ENCODE assay signal across 18 cellular contexts in genomic region chr1:209491496-209491895, GRCh38.
DNase-seq lines count a peak whose midpoint lies in the region; ATAC-seq and TF ChIP-seq lines count a peak whose summit lies in the region.
"Had no signal": no experiment of that assay in that cellular context is flagged by ENCODE, and none has a peak within 500 bp of the region (broad histone marks: within the 10 kb centered on the region; RNA-seq: fewer than 3 reads in every experiment).

No MANE protein-coding gene starts in this region.

- ATAC-seq in GM23338 (no peak), GM21576 (IDR thresholded peaks at IDR 0.05; ENCODE audit: unreplicated experiment) (no peak)
- ATAC-seq: A549; CD8-positive, alpha-beta T cell; GM12878 had no signal

- H3K4ac ChIP-seq in mesendoderm (ENCODE audit: low read depth, low read length): peak overlapping the region; percentile 90
- no peak overlapping the region for H3K4ac ChIP-seq in neuronal stem cell (ENCODE audit: low read length)

- peaks cover 15% of the 10 kb centered on the region for H3K4me1 Mint-ChIP-seq in GM23338
- H3K4me1 Mint-ChIP-seq: B cell had no signal

- H4K8ac ChIP-seq in mesendoderm (ENCODE audit: low read depth, low read length): peak overlapping the region; percentile 57
- H4K8ac ChIP-seq in neuronal stem cell (ENCODE audit: low read depth, low read length): no peak overlapping the region

- peak overlapping the region; percentile 100 for H3K18ac ChIP-seq in mesendoderm (ENCODE audit: low read length)
- no peak overlapping the region for H3K18ac ChIP-seq in neuronal stem cell (ENCODE audit: low read length)

- H3K79me1 ChIP-seq in mesendoderm (ENCODE audit: low read length): no peaks in the 10 kb centered on the region
- H3K79me1 ChIP-seq in neuronal stem cell (ENCODE audit: low read depth, low read length): peaks cover 2% of the 10 kb centered on the region

- H3K4me3 Mint-ChIP-seq in GM23338: no peak overlapping the region
- H3K4me3 Mint-ChIP-seq: B cell; CD4-positive, alpha-beta T cell; CD8-positive, alpha-beta T cell had no signal

- H3K4me2 ChIP-seq in GM23338 (no peak overlapping the region), OCI-LY3 (ENCODE audit: low read length) (peak overlapping the region; percentile 52; the same call in 1 of the 2 replicates), mesendoderm (ENCODE audit: low read length) (no peak overlapping the region), neuronal stem cell (ENCODE audit: insufficient read depth, low read length, poor library complexity, severe bottlenecking) (no peak overlapping the region)
- H3K4me2 ChIP-seq: A549; BLaER1 treated with 17β-estradiol and CSF1 and Interleukin-3, amounts not matched to agents 10 nM and 100 nM had no signal

- no CpG with 5 or more reads among the region's 1 CpG for WGBS in mesendoderm (ENCODE audit: extremely low coverage, insufficient coverage, low lambda C conversion rate)
- no CpG with 5 or more reads among the region's 1 CpG for WGBS in neuronal stem cell (ENCODE audit: extremely low coverage in 2 of 2, insufficient read length in 2 of 2, insufficient replicate concordance in 1 of 2), 2 donors

- TF ChIP-seq CTCF in GM23338 (conservative IDR thresholded peaks at IDR 0.05; ENCODE audit: low read depth in 2 of 2) (no peak), OCI-LY3 (IDR thresholded peaks at IDR 0.05; ENCODE audit: low read depth, low read length) (no peak)

- H3K27me3 Mint-ChIP-seq in GM23338 (ENCODE audit: insufficient read depth, low read depth, poor library complexity): no peaks in the 10 kb centered on the region
- H3K27me3 Mint-ChIP-seq: B cell had no signal

- H3K36me3 ChIP-seq in GM23338 (ENCODE audit: insufficient read depth) (no peaks in the 10 kb centered on the region; the same call in 1 of the 2 replicates), OCI-LY3 (replicated peaks; ENCODE audit: low read depth, low read length) (peaks cover 5% of the 10 kb centered on the region), mesendoderm (ENCODE audit: control insufficient read depth, insufficient read depth, low read length) (no peaks in the 10 kb centered on the region), neuronal stem cell (replicated peaks in 1 of 2; ENCODE audit: control insufficient read depth in 2 of 2, insufficient read depth in 2 of 2, low read length in 2 of 2) (no peaks in the 10 kb centered on the region)
- H3K36me3 ChIP-seq: BLaER1 treated with 17β-estradiol and CSF1 and Interleukin-3, amounts not matched to agents 10 nM and 100 nM had no signal

- H3K56ac ChIP-seq in mesendoderm (ENCODE audit: low read length): peak overlapping the region; percentile 80

- DNase-seq in GM23338 (ENCODE audit: low spot score) (no peak), mesendoderm (peak; percentile 65), kidney tubule cell (ENCODE audit: low spot score) (no peak), neuronal stem cell (ENCODE audit: low spot score) (no peak)
- DNase-seq: AML-193; Caco-2; Calu3; CD4-positive, alpha-beta T cell; CD8-positive, alpha-beta T cell; DMS79 treated with DMSO at 0.1 percent for 48 hours had no signal

- H3K23ac ChIP-seq in mesendoderm (ENCODE audit: low read length) (no peak overlapping the region), neuronal stem cell (ENCODE audit: low read depth, low read length, poor library complexity) (no peak overlapping the region)

- H4K5ac ChIP-seq in mesendoderm (ENCODE audit: low read length): no peak overlapping the region

- peaks cover 9% of the 10 kb centered on the region; the same call in 2 of the 3 replicates for H3K9me3 Mint-ChIP-seq in GM23338
- H3K9me3 Mint-ChIP-seq: CD4-positive, alpha-beta T cell had no signal

- H2BK120ac ChIP-seq in mesendoderm (ENCODE audit: low read depth, low read length) (peak overlapping the region; percentile 35), neuronal stem cell (ENCODE audit: low read depth, low read length) (no peak overlapping the region)

- no peaks in the 10 kb centered on the region for H3K27me3 ChIP-seq in GM23338 (ENCODE audit: insufficient read depth)
- no peaks in the 10 kb centered on the region for H3K27me3 ChIP-seq in OCI-LY3 (ENCODE audit: low read depth, low read length)
- H3K27me3 ChIP-seq in mesendoderm (ENCODE audit: insufficient read depth, low read length, poor library complexity): no peaks in the 10 kb centered on the region
- H3K27me3 ChIP-seq in neuronal stem cell (ENCODE audit: control insufficient read depth in 3 of 3, insufficient read depth in 3 of 3, low read depth in 1 of 3, low read length in 3 of 3): peaks cover 0 to 3% (median 0%) of the 10 kb centered on the region in 3 experiments
- H3K27me3 ChIP-seq: BLaER1 treated with 17β-estradiol and CSF1 and Interleukin-3, amounts not matched to agents 10 nM and 100 nM had no signal

- no peaks in the 10 kb centered on the region for H3F3A ChIP-seq in GM23338 (replicated peaks; ENCODE audit: low read depth)

- no peak overlapping the region for H2BK15ac ChIP-seq in mesendoderm (replicated peaks; ENCODE audit: low read depth)
- no peak overlapping the region for H2BK15ac ChIP-seq in neuronal stem cell (ENCODE audit: low read length)

- no peak overlapping the region for H2BK12ac ChIP-seq in neuronal stem cell (ENCODE audit: low read length)

- H3K4me3 ChIP-seq in GM23338 (no peak overlapping the region), OCI-LY3 (ENCODE audit: low read length) (no peak overlapping the region), mesendoderm (ENCODE audit: low read length) (no peak overlapping the region), neuronal stem cell (ENCODE audit: low read length in 2 of 2) (no peak overlapping the region)
- H3K4me3 ChIP-seq: A549; BLaER1 treated with 17β-estradiol and CSF1 and Interleukin-3, amounts not matched to agents 10 nM and 100 nM; GM12878 had no signal

- H3K4me1 ChIP-seq in GM23338 (ENCODE audit: insufficient read depth) (0 out of 2 replicates have a peak, but pooled peaks cover 7% of the 10 kb centered on the region), OCI-LY3 (ENCODE audit: low read length) (peaks cover 24% of the 10 kb centered on the region), mesendoderm (ENCODE audit: control insufficient read depth, low read depth, low read length) (peaks cover 18% of the 10 kb centered on the region), neuronal stem cell (ENCODE audit: control insufficient read depth in 2 of 2, insufficient read depth in 1 of 2, low read depth in 1 of 2, low read length in 2 of 2) (peaks cover 0 to 2% of the 10 kb centered on the region in 2 donors)
- H3K4me1 ChIP-seq: A549; BLaER1 treated with 17β-estradiol and CSF1 and Interleukin-3, amounts not matched to agents 10 nM and 100 nM; Caco-2 had no signal

- no peaks in the 10 kb centered on the region for H3K79me2 ChIP-seq in GM23338 (replicated peaks; ENCODE audit: insufficient read depth)
- no peaks in the 10 kb centered on the region for H3K79me2 ChIP-seq in OCI-LY3 (ENCODE audit: low read length)
- no peaks in the 10 kb centered on the region for H3K79me2 ChIP-seq in mesendoderm (ENCODE audit: control insufficient read depth, insufficient read depth, low read length)

- no peak overlapping the region for H4K91ac ChIP-seq in neuronal stem cell (ENCODE audit: low read depth, low read length, poor library complexity)

- H3K9me2 ChIP-seq in GM23338 (ENCODE audit: insufficient read depth): no peaks in the 10 kb centered on the region

- no peak overlapping the region for H3K27ac Mint-ChIP-seq in GM23338
- H3K27ac Mint-ChIP-seq: B cell; CD4-positive, alpha-beta T cell; CD8-positive, alpha-beta T cell had no signal

- H2AK5ac ChIP-seq in mesendoderm (ENCODE audit: low read length) (no peak overlapping the region), neuronal stem cell (ENCODE audit: low read depth, low read length) (no peak overlapping the region)

- peak overlapping the region; percentile 11; the same call in 1 of the 2 replicates for H2AFZ ChIP-seq in GM23338
- no peak overlapping the region for H2AFZ ChIP-seq in OCI-LY3 (ENCODE audit: low read depth, low read length)
- H2AFZ ChIP-seq in neuronal stem cell (ENCODE audit: low read length): no peak overlapping the region

- H3K9ac ChIP-seq in OCI-LY3 (ENCODE audit: low read length) (no peak overlapping the region), mesendoderm (ENCODE audit: low read length) (peak overlapping the region; percentile 36), neuronal stem cell (ENCODE audit: low read depth, low read length, poor library complexity) (no peak overlapping the region)
- H3K9ac ChIP-seq: BLaER1 treated with 17β-estradiol and CSF1 and Interleukin-3, amounts not matched to agents 10 nM and 100 nM had no signal

- H3K27ac ChIP-seq in GM23338 (ENCODE audit: low read depth): no peak overlapping the region
- 0 out of 2 replicates have a peak overlapping the region, but pooled peaks have one; percentile 45 for H3K27ac ChIP-seq in OCI-LY3 (ENCODE audit: low read length)
- peak overlapping the region; percentile 76 for H3K27ac ChIP-seq in mesendoderm (ENCODE audit: low read depth, low read length)
- no peak overlapping the region for H3K27ac ChIP-seq in neuronal stem cell (replicated peaks; ENCODE audit: low read length)
- H3K27ac ChIP-seq: 22Rv1; A549; BLaER1 treated with 17β-estradiol and CSF1 and Interleukin-3, amounts not matched to agents 10 nM and 100 nM; C4-2B had no signal

- H2BK5ac ChIP-seq in mesendoderm (ENCODE audit: low read length): peak overlapping the region; percentile 92
- H2BK5ac ChIP-seq in neuronal stem cell (ENCODE audit: low read length): no peak overlapping the region

- H4K20me1 ChIP-seq in GM23338 (replicated peaks; ENCODE audit: insufficient read depth) (no peaks in the 10 kb centered on the region), OCI-LY3 (ENCODE audit: insufficient read depth, low read length) (no peaks in the 10 kb centered on the region)
- H4K20me1 ChIP-seq: BLaER1 treated with 17β-estradiol and CSF1 and Interleukin-3, amounts not matched to agents 10 nM and 100 nM had no signal

- peaks cover 3% of the 10 kb centered on the region; the same call in 2 of the 3 replicates for H3K36me3 Mint-ChIP-seq in GM23338 (ENCODE audit: low read depth)
- H3K36me3 Mint-ChIP-seq: CD8-positive, alpha-beta T cell had no signal

- H3K9me3 ChIP-seq in OCI-LY3 (ENCODE audit: insufficient read depth, low read length) (no peaks in the 10 kb centered on the region), neuronal stem cell (replicated peaks in 1 of 2; ENCODE audit: control insufficient read depth in 2 of 2, insufficient read depth in 1 of 2, low read depth in 1 of 2, low read length in 2 of 2) (no peaks in the 10 kb centered on the region)

- no peak overlapping the region for H3K14ac ChIP-seq in neuronal stem cell (ENCODE audit: low read length)

TF ChIP-seq in GM23338, 12 proteins besides CTCF, POLR2A, EP300 and RAD21 (continues in another document):
- TF ChIP-seq STAT1 (IDR thresholded peaks at IDR 0.05; ENCODE audit: unreplicated experiment) (no peak), ZNF114 (CRISPR knock-in tag; IDR thresholded peaks at IDR 0.05) (no peak)

Comparison
In these comparisons a context has a peak if more than half of its experiments do, and no peak if none do; other contexts are left out.
1. H3K27ac ChIP-seq: peak in OCI-LY3 (single experiment) and mesendoderm (single experiment); none in GM23338 (single experiment) and neuronal stem cell (single experiment).